In genomic region chr2:42874838-42875801, GRCh38 we compare ENCODE assay signal across 14 cellular contexts.
DNase-seq lines count a peak whose midpoint lies in the region; ATAC-seq, FAIRE-seq and TF ChIP-seq lines count a peak whose summit lies in the region.
"Had no signal": no experiment of that assay in that cellular context is flagged by ENCODE, and none has a peak within 500 bp of the region (broad histone marks: within the 10 kb centered on the region; RNA-seq: fewer than 3 reads in every experiment).

No MANE protein-coding gene starts in this region.

- no peak overlapping the region for H4K8ac ChIP-seq in trophoblast cell (ENCODE audit: low read depth, low read length)

- ATAC-seq in HG03280 (IDR thresholded peaks at IDR 0.05; ENCODE audit: unreplicated experiment) (no peak), HG03354 (IDR thresholded peaks at IDR 0.05; ENCODE audit: poor library complexity, severe bottlenecking, unreplicated experiment) (no peak)
- ATAC-seq: activated CD4-positive, alpha-beta T cell treated with anti-CD3 and anti-CD28 coated beads for 36 hours; stimulated activated naive B cell treated with anti-CD40 and anti-IgM and Interleukin-4, amounts not matched to agents 10 μg/mL and 1 μg/mL and 100 μg/mL, for 72 hours had no signal

- H2AK5ac ChIP-seq in trophoblast cell (ENCODE audit: low read length) = no peak overlapping the region

- no peaks in the 10 kb centered on the region for H3K9me3 ChIP-seq in breast epithelium
- H3K9me3 ChIP-seq in kidney (ENCODE audit: control insufficient read depth in 1 of 2, low read length in 2 of 2) = no peaks in the 10 kb centered on the region
- no peaks in the 10 kb centered on the region for H3K9me3 ChIP-seq in trophoblast cell (ENCODE audit: insufficient read depth, low read depth, low read length)
- H3K9me3 ChIP-seq: Caco-2 had no signal

- no CpG with 5 or more reads among the region's 22 CpGs for WGBS in trophoblast cell (ENCODE audit: extremely low coverage, insufficient coverage, insufficient read length)

- CTCF ChIA-PET in MCF 10A (lab: Yijun Ruan, JAX) = interaction anchor here (0.7 to 2.4 kb wide), 2 partner anchors 15 to 124 kb away, joined by 3 to 10 read pairs; no protein-coding TSS in a partner anchor

- H3K9me3 Mint-ChIP-seq in MCF 10A (ENCODE audit: unreplicated experiment) = no peaks in the 10 kb centered on the region
- H3K9me3 Mint-ChIP-seq: stimulated activated naive B cell treated with anti-CD40 and anti-IgM and Interleukin-4, amounts not matched to agents 10 μg/mL and 1 μg/mL and 100 μg/mL, for 72 hours had no signal

- no peak overlapping the region for H2BK5ac ChIP-seq in trophoblast cell (ENCODE audit: low read depth, low read length, poor library complexity)

- no peak for TF ChIP-seq POLR2A in breast epithelium (IDR thresholded peaks at IDR 0.05)

- POLR2A ChIA-PET in MCF 10A (lab: Yijun Ruan, JAX) = interaction anchor here (0.7 kb wide), 1 partner anchor 23 kb away, joined by 3 read pairs; no protein-coding TSS in a partner anchor

- H3K27ac ChIP-seq in breast epithelium (peak overlapping the region; percentile 91 to 96), kidney (ENCODE audit: low read depth in 2 of 2, low read length in 2 of 2) (peak overlapping the region; percentile 80 to 83), trophoblast cell (ENCODE audit: low read depth, low read length) (no peak overlapping the region)

- H3K4ac ChIP-seq in trophoblast cell (ENCODE audit: low read depth, low read length) = no peak overlapping the region

- no peak overlapping the region for H3K14ac ChIP-seq in trophoblast cell (ENCODE audit: low read length)

- H3K23ac ChIP-seq in trophoblast cell (ENCODE audit: low read length) = no peak overlapping the region

- H3K27me3 ChIP-seq in breast epithelium = no peaks in the 10 kb centered on the region
- no peaks in the 10 kb centered on the region for H3K27me3 ChIP-seq in trophoblast cell (ENCODE audit: insufficient read depth, low read length)

- no TSS peak for BruUV-seq in MCF 10A (replicated peaks; lab: Mats Ljungman, UMichigan)

- H3K79me2 ChIP-seq in trophoblast cell (ENCODE audit: control insufficient read depth, insufficient read depth, low read length, poor library complexity) = no peaks in the 10 kb centered on the region

- peaks cover 10 to 27% of the 10 kb centered on the region in 2 donors for H3K4me1 ChIP-seq in breast epithelium
- H3K4me1 ChIP-seq in kidney (ENCODE audit: control insufficient read depth in 1 of 2, insufficient read depth in 1 of 2, low read depth in 1 of 2, low read length in 2 of 2) = peaks cover 26 to 29% of the 10 kb centered on the region in 2 donors
- peaks cover 7 to 10% of the 10 kb centered on the region in 2 experiments for H3K4me1 ChIP-seq in trophoblast cell (ENCODE audit: control insufficient read depth in 1 of 2, insufficient read depth in 2 of 2, low read length in 2 of 2)

- no peaks in the 10 kb centered on the region for H3K36me3 Mint-ChIP-seq in MCF 10A (ENCODE audit: insufficient read depth, unreplicated experiment)
- H3K36me3 Mint-ChIP-seq: stimulated activated naive B cell treated with anti-CD40 and anti-IgM and Interleukin-4, amounts not matched to agents 10 μg/mL and 1 μg/mL and 100 μg/mL, for 72 hours had no signal

- no peak overlapping the region for H4K91ac ChIP-seq in trophoblast cell (ENCODE audit: low read depth, low read length)

- H3K36me3 ChIP-seq in breast epithelium = no peaks in the 10 kb centered on the region
- H3K36me3 ChIP-seq in kidney (ENCODE audit: control insufficient read depth in 1 of 2, insufficient read depth in 2 of 2, low read length in 2 of 2) = no peaks in the 10 kb centered on the region
- no peaks in the 10 kb centered on the region for H3K36me3 ChIP-seq in trophoblast cell (ENCODE audit: control insufficient read depth in 1 of 2, insufficient read depth in 2 of 2, low read length in 2 of 2)

- peak overlapping the region; percentile 32 for H2AFZ ChIP-seq in trophoblast cell (ENCODE audit: insufficient read depth, low read length, poor library complexity)

- H2BK120ac ChIP-seq in trophoblast cell (ENCODE audit: insufficient read depth, low read length, poor library complexity) = no peak overlapping the region

- H3K27ac Mint-ChIP-seq in MCF 10A (ENCODE audit: low read depth, unreplicated experiment) = no peak overlapping the region
- H3K27ac Mint-ChIP-seq: activated CD4-positive, alpha-beta T cell treated with anti-CD3 and anti-CD28 coated beads for 36 hours; stimulated activated naive B cell treated with anti-CD40 and anti-IgM and Interleukin-4, amounts not matched to agents 10 μg/mL and 1 μg/mL and 100 μg/mL, for 72 hours had no signal

- no peak overlapping the region for H4K12ac ChIP-seq in trophoblast cell (ENCODE audit: low read depth, low read length)

- intact Hi-C loops in breast epithelium (cut with DNase I; ENCODE audit: low total_unique reads) (loop anchor here (10.0 kb wide), 1 partner anchor 50 kb away; no protein-coding TSS in a partner anchor), MCF 10A (cut with micrococcal nuclease) (no loop called here), kidney (cut with DNase I) (no loop called here)

- no peak overlapping the region for H3K4me2 ChIP-seq in trophoblast cell (ENCODE audit: low read length)

- TF ChIP-seq CTCF in breast epithelium (IDR thresholded peaks at IDR 0.05) (no peak), MCF 10A (IDR thresholded peaks at IDR 0.05; ENCODE audit: unreplicated experiment) (no peak), kidney (IDR thresholded peaks at IDR 0.05; ENCODE audit: borderline replicate concordance, extremely low read depth, insufficient read depth) (no peak)

- no peak overlapping the region for H3K18ac ChIP-seq in trophoblast cell (ENCODE audit: low read length)

- no peak overlapping the region for H2BK12ac ChIP-seq in trophoblast cell (ENCODE audit: low read length)

- peak in 1 of 2 donors; percentile 59 for DNase-seq in breast epithelium (ENCODE audit: low spot score in 2 of 2)
- no peak for DNase-seq in MCF 10A (ENCODE audit: unreplicated experiment)
- no peak for DNase-seq in kidney
- DNase-seq in trophoblast cell = no peak
- DNase-seq in superior temporal gyrus (ENCODE audit: extremely low spot score) = no peak
- no peak for DNase-seq in NCI-H1092 treated with DMSO at 0.1 percent for 48 hours (lab: John Stamatoyannopoulos, UW)
- DNase-seq: activated CD4-positive, alpha-beta T cell treated with anti-CD3 and anti-CD28 coated beads for 36 hours; activated effector memory CD4-positive, alpha-beta T cell treated with Interleukin-2 at 50 U/mL for 16 hours; Caco-2; central memory CD4-positive, alpha-beta T cell; NCI-H1417 treated with DMSO at 0.1 percent for 48 hours; stimulated activated naive B cell treated with anti-CD40 and anti-IgM and Interleukin-4, amounts not matched to agents 10 μg/mL and 1 μg/mL and 100 μg/mL, for 72 hours had no signal

- no peak overlapping the region for H3K4me3 Mint-ChIP-seq in MCF 10A (ENCODE audit: unreplicated experiment)
- H3K4me3 Mint-ChIP-seq: activated CD4-positive, alpha-beta T cell treated with anti-CD3 and anti-CD28 coated beads for 36 hours; stimulated activated naive B cell treated with anti-CD40 and anti-IgM and Interleukin-4, amounts not matched to agents 10 μg/mL and 1 μg/mL and 100 μg/mL, for 72 hours had no signal

- no peaks in the 10 kb centered on the region for H3K4me1 Mint-ChIP-seq in MCF 10A (ENCODE audit: insufficient read depth, unreplicated experiment)

- peak; percentile 15 for FAIRE-seq in kidney (lab: Jason Lieb, UNC)

- H3K79me1 ChIP-seq in trophoblast cell (ENCODE audit: low read length) = no peaks in the 10 kb centered on the region

- peak overlapping the region in 1 of 2 donors; percentile 37 for H3K9ac ChIP-seq in kidney (ENCODE audit: low read length in 2 of 2)
- H3K9ac ChIP-seq in trophoblast cell (ENCODE audit: low read length) = no peak overlapping the region

- H3K4me3 ChIP-seq in breast epithelium (peak overlapping the region in 1 of 3 donors; percentile 17), kidney (ENCODE audit: low read length in 2 of 2) (no peak overlapping the region), trophoblast cell (ENCODE audit: low read depth, low read length) (no peak overlapping the region)

- no peaks in the 10 kb centered on the region for H3K27me3 Mint-ChIP-seq in MCF 10A (ENCODE audit: insufficient read depth, unreplicated experiment)
- H3K27me3 Mint-ChIP-seq: activated CD4-positive, alpha-beta T cell treated with anti-CD3 and anti-CD28 coated beads for 36 hours had no signal
